In the genomic region with DNA sequence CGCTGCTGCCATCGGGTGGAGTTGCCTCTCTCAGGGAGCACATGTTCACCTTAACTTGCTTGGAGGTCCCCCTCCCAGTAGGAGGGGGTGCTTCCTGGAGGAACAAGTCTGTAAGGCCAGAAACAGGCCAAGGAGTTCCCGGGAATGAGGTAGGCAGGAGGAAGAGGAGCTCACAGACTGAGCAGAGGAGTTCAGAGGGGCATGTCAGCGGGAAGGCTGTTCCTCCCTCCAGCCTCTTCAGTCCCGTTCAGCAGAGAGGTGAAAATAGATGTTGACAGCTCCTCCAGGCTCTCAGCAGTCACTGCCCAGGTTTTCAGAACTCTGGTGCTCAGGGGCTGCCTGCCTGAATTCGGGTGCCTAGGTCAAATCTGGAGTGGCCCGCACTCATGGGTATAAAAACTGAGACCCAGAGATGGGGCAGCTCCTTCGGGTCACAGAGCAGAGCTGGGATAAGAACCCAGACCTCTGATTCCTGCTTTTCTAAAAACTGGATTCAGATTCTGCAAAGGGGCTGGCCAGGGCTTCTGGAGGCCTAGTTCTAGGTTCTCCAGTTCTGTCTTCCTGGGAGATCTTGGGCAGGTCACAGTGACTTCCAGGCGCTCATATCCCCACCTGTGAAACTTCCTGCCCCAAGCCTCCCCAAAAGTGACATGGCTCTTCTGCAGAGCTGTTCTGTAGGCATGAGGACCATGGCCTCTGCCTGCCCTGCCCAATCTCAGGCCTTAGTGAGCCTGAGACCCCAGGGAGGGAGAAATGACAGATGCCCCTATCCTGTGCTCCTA, we compare ENCODE assay signal across 10 cellular contexts. TPM values are rescaled to one million over a fixed set of nuclear protein-coding genes. Genes with fewer than 3 reads are reported as not detected.
DNase-seq lines count a peak whose midpoint lies in the region; ATAC-seq and TF ChIP-seq lines count a peak whose summit lies in the region.
"Had no signal": no experiment of that assay in that cellular context is flagged by ENCODE, and none has a peak within 500 bp of the region (broad histone marks: within the 10 kb centered on the region; RNA-seq: fewer than 3 reads in every experiment).

No MANE protein-coding gene starts in this region.

- intact Hi-C loops in CD8-positive, alpha-beta T cell (cut with DNase I, micrococcal nuclease): no loop called here
- intact Hi-C loops in OCI-LY7 (cut with micrococcal nuclease; ENCODE audit: unreplicated experiment) (no loop called here), left ventricle myocardium inferior (cut with micrococcal nuclease) (loop anchor here (5.0 kb wide), 1 partner anchor 345 kb away; no protein-coding TSS in a partner anchor), psoas muscle (cut with DNase I) (loop anchor here (5.0 kb wide), 2 partner anchors 405 to 455 kb away; no protein-coding TSS in a partner anchor), mucosa of descending colon (cut with DNase I, micrococcal nuclease) (loop anchor here in 1 of 2 donors (5.0 kb wide), 1 partner anchor 350 kb away; no protein-coding TSS in a partner anchor)

- no peaks in the 10 kb centered on the region for H3F3A ChIP-seq in SK-N-SH (replicated peaks; ENCODE audit: insufficient read depth)

- H3K4me3 ChIP-seq in CD8-positive, alpha-beta T cell (ENCODE audit: low read depth, low read length): no peak overlapping the region
- H3K4me3 ChIP-seq in OCI-LY7 (ENCODE audit: low read depth, low read length, poor library complexity, severe bottlenecking) (no peak overlapping the region), left ventricle myocardium inferior (no peak overlapping the region), psoas muscle (no peak overlapping the region), mucosa of descending colon (no peak overlapping the region), SK-N-SH (ENCODE audit: low read depth in 2 of 2, low read length in 1 of 2) (no peak overlapping the region)

- H3K27ac Mint-ChIP-seq in CD8-positive, alpha-beta T cell: peak overlapping the region; percentile 70

- no peaks in the 10 kb centered on the region for H3K27me3 Mint-ChIP-seq in CD8-positive, alpha-beta T cell (ENCODE audit: low read depth)

- no peak for ATAC-seq in CD8-positive, alpha-beta T cell
- ATAC-seq in psoas muscle (no peak), mucosa of descending colon (no peak), GM19351 (IDR thresholded peaks at IDR 0.05; ENCODE audit: unreplicated experiment) (no peak)

- POLR2A ChIA-PET in CD8-positive, alpha-beta T cell (lab: Charles Lee): no interaction called here
- POLR2A ChIA-PET in OCI-LY7 (lab: Charles Lee) (interaction anchor here (0.8 to 1.5 kb wide), 2 partner anchors 9 to 345 kb away, joined by 3 to 5 read pairs; no protein-coding TSS in a partner anchor), SK-N-SH (lab: Yijun Ruan, JAX) (interaction anchor here (1.1 to 1.4 kb wide), 2 partner anchors 344 to 345 kb away, joined by 3 to 8 read pairs; no protein-coding TSS in a partner anchor)

- no peaks in the 10 kb centered on the region for H4K20me1 ChIP-seq in OCI-LY7 (ENCODE audit: insufficient read depth, low read length)
- no peaks in the 10 kb centered on the region for H4K20me1 ChIP-seq in SK-N-SH (ENCODE audit: insufficient read depth)

- DNase-seq in CD8-positive, alpha-beta T cell: no peak
- DNase-seq in OCI-LY7 (ENCODE audit: low spot score) (no peak), left ventricle myocardium inferior (no peak), psoas muscle (no peak), mucosa of descending colon (no peak), SK-N-SH (no peak), globus pallidus (ENCODE audit: low spot score) (no peak)
- DNase-seq: NCI-H1092 treated with DMSO at 0.1 percent for 48 hours, NCI-H82 had no signal

- no peaks in the 10 kb centered on the region for H3K9me2 ChIP-seq in OCI-LY7 (ENCODE audit: insufficient read depth, low read length)
- H3K9me2 ChIP-seq in SK-N-SH: no peaks in the 10 kb centered on the region

- no peak for TF ChIP-seq EP300 in SK-N-SH (IDR thresholded peaks at IDR 0.05; ENCODE audit: borderline replicate concordance in 1 of 2, low read depth in 1 of 2, low read length in 1 of 2)

- WGBS in psoas muscle, 3 donors: 72 to 75% (median 73%) methylated on average over 9 of the region's 9 CpGs
- WGBS in SK-N-SH (ENCODE audit: low lambda C conversion rate): 84% methylated on average over 6 of the region's 9 CpGs

- BruUV-seq in OCI-LY7 (replicated peaks; lab: Mats Ljungman, UMichigan): no TSS peak

- no peaks in the 10 kb centered on the region for H3K9me3 Mint-ChIP-seq in CD8-positive, alpha-beta T cell

- H3K4me3 Mint-ChIP-seq in CD8-positive, alpha-beta T cell: no peak overlapping the region

- H3K4me2 ChIP-seq in OCI-LY7 (ENCODE audit: low read length) (no peak overlapping the region), SK-N-SH (no peak overlapping the region)

- no peak for TF ChIP-seq RAD21 in SK-N-SH (IDR thresholded peaks at IDR 0.05; ENCODE audit: low read length)

- H3K27me3 ChIP-seq in CD8-positive, alpha-beta T cell (ENCODE audit: insufficient read depth, low read length): no peaks in the 10 kb centered on the region
- H3K27me3 ChIP-seq in left ventricle myocardium inferior (ENCODE audit: low read depth) (no peaks in the 10 kb centered on the region), psoas muscle (ENCODE audit: insufficient read depth in 3 of 3, low read length in 2 of 3) (no peaks in the 10 kb centered on the region), SK-N-SH (ENCODE audit: insufficient read depth) (no peaks in the 10 kb centered on the region)

- H3K36me3 ChIP-seq in CD8-positive, alpha-beta T cell (ENCODE audit: insufficient read depth, low read length): peaks cover 10% of the 10 kb centered on the region
- H3K36me3 ChIP-seq in OCI-LY7 (ENCODE audit: insufficient read depth, low read length) (peaks cover 90% of the 10 kb centered on the region), left ventricle myocardium inferior (peaks cover 4% of the 10 kb centered on the region), psoas muscle (ENCODE audit: insufficient read depth in 1 of 2, low read depth in 1 of 2) (no peaks in the 10 kb centered on the region), mucosa of descending colon (ENCODE audit: low read depth) (no peaks in the 10 kb centered on the region), SK-N-SH (replicated peaks in 1 of 2; ENCODE audit: control insufficient read depth in 1 of 2, insufficient read depth in 2 of 2, low read length in 1 of 2) (peaks cover under 1 to 2% of the 10 kb centered on the region in 2 experiments)

- H3K27ac ChIP-seq in CD8-positive, alpha-beta T cell (ENCODE audit: low read depth, low read length): no peak overlapping the region
- H3K27ac ChIP-seq in OCI-LY7 (ENCODE audit: low read depth, low read length, poor library complexity, severe bottlenecking) (peak overlapping the region; percentile 16), left ventricle myocardium inferior (replicated peaks) (peak overlapping the region; percentile 95), psoas muscle (peak overlapping the region; percentile 72), SK-N-SH (ENCODE audit: low read depth in 2 of 2, low read length in 1 of 2) (no peak overlapping the region)

- H3K9ac ChIP-seq in SK-N-SH: no peak overlapping the region

- H3K9me3 ChIP-seq in CD8-positive, alpha-beta T cell (ENCODE audit: low read length): no peaks in the 10 kb centered on the region
- H3K9me3 ChIP-seq in OCI-LY7 (ENCODE audit: low read length) (no peaks in the 10 kb centered on the region), left ventricle myocardium inferior (replicated peaks) (no peaks in the 10 kb centered on the region), psoas muscle (no peaks in the 10 kb centered on the region), mucosa of descending colon (no peaks in the 10 kb centered on the region), SK-N-SH (no peaks in the 10 kb centered on the region)

- peaks cover 31% of the 10 kb centered on the region for H3K36me3 Mint-ChIP-seq in CD8-positive, alpha-beta T cell

- H3K4me1 Mint-ChIP-seq in CD8-positive, alpha-beta T cell (ENCODE audit: low read depth): no peaks in the 10 kb centered on the region

- H3K4me1 ChIP-seq in CD8-positive, alpha-beta T cell (ENCODE audit: insufficient read depth, low read length): no peaks in the 10 kb centered on the region
- H3K4me1 ChIP-seq in OCI-LY7 (ENCODE audit: insufficient read depth, low read length, poor library complexity, severe bottlenecking) (peaks cover 5% of the 10 kb centered on the region), left ventricle myocardium inferior (peaks cover 76% of the 10 kb centered on the region), psoas muscle (peaks cover 14% of the 10 kb centered on the region), mucosa of descending colon (ENCODE audit: low read depth) (peaks cover 8% of the 10 kb centered on the region), SK-N-SH (ENCODE audit: control insufficient read depth in 1 of 2, insufficient read depth in 2 of 2, low read depth in 1 of 2, low read length in 1 of 2) (peaks cover 5 to 10% of the 10 kb centered on the region in 2 experiments; a peak in 2 of 4 replicates)

- CTCF ChIA-PET in CD8-positive, alpha-beta T cell (lab: Charles Lee): interaction anchor here (0.5 to 4.0 kb wide), 12 partner anchors 8 to 354 kb away, joined by 3 to 41 read pairs (median 4); no protein-coding TSS in a partner anchor
- CTCF ChIA-PET in OCI-LY7 (lab: Charles Lee; ENCODE audit: unreplicated experiment): interaction anchor here (1.4 kb wide), 1 partner anchor 345 kb away, joined by 22 read pairs; no protein-coding TSS in a partner anchor
- CTCF ChIA-PET in SK-N-SH (lab: Yijun Ruan, JAX): interaction anchor here (0.6 to 11.4 kb wide), 54 partner anchors 9 to 625 kb away, joined by 3 to 271 read pairs (median 4); partner anchors contain the start of genes ATG16L2 and FCHSD2

- H2AFZ ChIP-seq in OCI-LY7 (ENCODE audit: low read length): no peak overlapping the region
- no peak overlapping the region for H2AFZ ChIP-seq in SK-N-SH (ENCODE audit: low read depth)

- no peak for TF ChIP-seq CTCF in CD8-positive, alpha-beta T cell (IDR thresholded peaks at IDR 0.05)
- TF ChIP-seq CTCF in OCI-LY7 (conservative IDR thresholded peaks at IDR 0.05; ENCODE audit: low read length): no peak
- no peak for TF ChIP-seq CTCF in left ventricle myocardium inferior (IDR thresholded peaks at IDR 0.05; ENCODE audit: borderline replicate concordance)
- no peak for TF ChIP-seq CTCF in psoas muscle (IDR thresholded peaks at IDR 0.05)
- no peak for TF ChIP-seq CTCF in mucosa of descending colon (IDR thresholded peaks at IDR 0.05)
- no peak for TF ChIP-seq CTCF in SK-N-SH (IDR thresholded peaks at IDR 0.05)

- H3K79me2 ChIP-seq in OCI-LY7 (ENCODE audit: insufficient read depth, low read depth, low read length) (no peaks in the 10 kb centered on the region), SK-N-SH (ENCODE audit: insufficient read depth) (no peaks in the 10 kb centered on the region)

RNA-seq across cellular contexts. Expression of gene ATG16L2, which starts 18.3 kb away (rescaled TPM):
- total RNA-seq in CD8-positive, alpha-beta T cell: 10 to 100 TPM; 45.7 to 52.8 TPM
- 99.1 and 103 TPM in 2 replicates for total RNA-seq in OCI-LY7 (2014; rRNA removed; shearing (Covaris generic))
- 108 and 130 TPM in 2 replicates for total RNA-seq in OCI-LY7 (2022)
- 14.4 TPM for total RNA-seq in left ventricle myocardium inferior
- total RNA-seq in psoas muscle: 1 to 10 TPM; 4.5 to 9.6 (median 5.4) TPM
- 1 to 10 TPM; 3.9 to 5.2 (median 4.7) TPM for polyA plus RNA-seq in psoas muscle
- 10 to 100 TPM; 37.7 to 64.3 (median 52.5) TPM for total RNA-seq in mucosa of descending colon
- polyA plus RNA-seq in SK-N-SH (2012; rRNA removed): 26.9 and 29.4 TPM in 2 replicates
- 3.8 and 6.1 TPM in 2 replicates for polyA plus RNA-seq in SK-N-SH (2012; cell fraction: cytosol; rRNA removed)
- 205 and 218 TPM in 2 replicates for polyA plus RNA-seq in SK-N-SH (2012; cell fraction: nucleus; rRNA removed)

RNA-seq across cellular contexts. Expression of gene STARD10, which starts 38.6 kb away (rescaled TPM):
- 10 to 100 TPM; 22.1 to 25.1 TPM for total RNA-seq in CD8-positive, alpha-beta T cell
- total RNA-seq in OCI-LY7 (2014; rRNA removed; shearing (Covaris generic)): 8.1 and 12.9 TPM in 2 replicates
- total RNA-seq in OCI-LY7 (2022): 10.4 and 12.1 TPM in 2 replicates
- total RNA-seq in left ventricle myocardium inferior: 93.6 TPM
- total RNA-seq in psoas muscle: 10 to 100 TPM; 47.3 to 70.7 (median 57.7) TPM
- 10 to 100 TPM; 18.6 to 99.9 (median 57.3) TPM for polyA plus RNA-seq in psoas muscle
- 100 to 1,000 TPM; 177 to 472 (median 306) TPM for total RNA-seq in mucosa of descending colon
- 42.2 and 47.7 TPM in 2 replicates for polyA plus RNA-seq in SK-N-SH (2012; rRNA removed)
- polyA plus RNA-seq in SK-N-SH (2012; cell fraction: cytosol; rRNA removed): 20.7 and 30.1 TPM in 2 replicates
- polyA plus RNA-seq in SK-N-SH (2012; cell fraction: nucleus; rRNA removed): 23.7 and 25.6 TPM in 2 replicates

Comparison
In these comparisons a context has a peak if more than half of its experiments do, and no peak if none do; other contexts are left out.
1. H3K27ac ChIP-seq: peak in OCI-LY7 (single experiment), left ventricle myocardium inferior (single experiment) and psoas muscle (single experiment); none in CD8-positive, alpha-beta T cell (single experiment) and SK-N-SH (0 of 2).
2. intact Hi-C loops: an anchor here in left ventricle myocardium inferior (5.0 kb wide) and psoas muscle (5.0 kb wide); none called in CD8-positive, alpha-beta T cell and OCI-LY7.